ENCODE assay signal across 23 cellular contexts in the genomic region with DNA sequence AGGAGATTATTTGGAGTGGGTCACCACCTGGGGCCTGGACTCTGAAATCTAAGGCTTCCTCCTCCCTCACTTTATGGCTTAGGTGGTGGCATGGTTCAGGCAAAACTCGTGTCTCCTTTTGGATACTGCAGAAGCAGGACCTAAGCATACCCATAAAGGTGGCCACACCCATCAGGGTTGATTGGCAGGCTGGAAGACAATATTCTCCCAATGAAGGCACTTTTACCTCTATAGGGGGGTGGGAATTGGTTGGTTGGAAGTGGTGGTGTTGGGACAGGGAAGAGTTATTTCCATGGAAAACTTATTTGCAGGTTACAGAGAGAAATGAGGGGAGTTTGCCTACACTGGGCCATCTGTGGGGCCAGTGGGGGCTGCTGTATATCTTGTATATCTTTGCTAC. TPM values are rescaled to one million over a fixed set of nuclear protein-coding genes. Genes with fewer than 3 reads are reported as not detected.
DNase-seq lines count a peak whose midpoint lies in the region; ATAC-seq, FAIRE-seq and TF ChIP-seq lines count a peak whose summit lies in the region.
"Had no signal": no experiment of that assay in that cellular context is flagged by ENCODE, and none has a peak within 500 bp of the region (broad histone marks: within the 10 kb centered on the region; RNA-seq: fewer than 3 reads in every experiment).

No MANE protein-coding gene starts in this region.

- H4K20me1 ChIP-seq in GM12878 (ENCODE audit: control insufficient read depth, insufficient read depth) = no peaks in the 10 kb centered on the region

- CTCF ChIA-PET in activated CD4-positive, alpha-beta T cell treated with anti-CD3 and anti-CD28 coated beads, Interleukin-2, amount 10 ng/mL, durations not matched to agents 7 days and 5 days (lab: Charles Lee) = no interaction called here
- CTCF ChIA-PET in activated CD4-positive, alpha-beta T cell treated with anti-CD3 and anti-CD28 coated beads for 36 hours (lab: Charles Lee) = interaction anchor here (0.7 kb wide), 1 partner anchor 33 kb away, joined by 3 read pairs; no protein-coding TSS in a partner anchor
- CTCF ChIA-PET in GM12878 (lab: Yijun Ruan, JAX) = no interaction called here

- no peaks in the 10 kb centered on the region for H3K27me3 Mint-ChIP-seq in activated CD4-positive, alpha-beta T cell treated with anti-CD3 and anti-CD28 coated beads, Interleukin-2, amount 10 ng/mL, durations not matched to agents 7 days and 5 days
- no peaks in the 10 kb centered on the region for H3K27me3 Mint-ChIP-seq in activated CD4-positive, alpha-beta T cell treated with anti-CD3 and anti-CD28 coated beads for 36 hours
- H3K27me3 Mint-ChIP-seq in nephron progenitor cell (ENCODE audit: low read depth, poor library complexity) = no peaks in the 10 kb centered on the region

- BruUV-seq in GM12878 (replicated peaks; lab: Mats Ljungman, UMichigan) = no TSS peak

- no peaks in the 10 kb centered on the region for H3K9me3 Mint-ChIP-seq in activated CD4-positive, alpha-beta T cell treated with anti-CD3 and anti-CD28 coated beads, Interleukin-2, amount 10 ng/mL, durations not matched to agents 7 days and 5 days
- H3K9me3 Mint-ChIP-seq in activated CD4-positive, alpha-beta T cell treated with anti-CD3 and anti-CD28 coated beads for 36 hours (ENCODE audit: low read depth) = no peaks in the 10 kb centered on the region
- peaks cover 77% of the 10 kb centered on the region for H3K9me3 Mint-ChIP-seq in nephron progenitor cell
- H3K9me3 Mint-ChIP-seq: CD8-positive, alpha-beta T cell had no signal

- SMC1A ChIA-PET in GM12878 (lab: Charles Lee; ENCODE audit: uncharacterized antibody, unreplicated experiment) = no interaction called here

- intact Hi-C loops in activated CD4-positive, alpha-beta T cell treated with anti-CD3 and anti-CD28 coated beads for 36 hours (cut with DNase I, micrococcal nuclease) = no loop called here
- intact Hi-C loops in GM12878 (cut with micrococcal nuclease; ENCODE audit: unreplicated experiment) = no loop called here

- in situ Hi-C loops in GM12878 (cut with MboI) = no loop called here

- no peak for TF ChIP-seq RAD21 in GM12878 (IDR thresholded peaks at IDR 0.05; ENCODE audit: insufficient read depth, low read depth, low read length)

- H3K36me3 ChIP-seq in GM12878 (ENCODE audit: control insufficient read depth in 2 of 2, insufficient read depth in 2 of 2, low read length in 1 of 2) = peaks cover 0 to 16% of the 10 kb centered on the region in 2 experiments; a peak in 3 of 4 replicates

- H3K9me3 ChIP-seq in GM12878 (replicated peaks; ENCODE audit: control insufficient read depth, insufficient read depth, low read length) = peaks cover 2% of the 10 kb centered on the region; the same call in 1 of the 3 replicates

- TF ChIP-seq CTCF in GM12878 (IDR thresholded peaks at IDR 0.05 in 2 of 3, conservative IDR thresholded peaks at IDR 0.05 in 1 of 3; ENCODE audit: control insufficient read depth in 2 of 3, extremely low read depth in 1 of 3, insufficient read depth in 1 of 3, low read depth in 3 of 3, low read length in 3 of 3) (no peak), nephron progenitor cell (IDR thresholded peaks at IDR 0.05) (no peak)

- RAD21 ChIA-PET in GM12878 (lab: Charles Lee; ENCODE audit: unreplicated experiment) = no interaction called here

- H3K36me3 Mint-ChIP-seq in activated CD4-positive, alpha-beta T cell treated with anti-CD3 and anti-CD28 coated beads, Interleukin-2, amount 10 ng/mL, durations not matched to agents 7 days and 5 days (ENCODE audit: low read depth) = peaks cover 55% of the 10 kb centered on the region
- peaks cover 43% of the 10 kb centered on the region for H3K36me3 Mint-ChIP-seq in activated CD4-positive, alpha-beta T cell treated with anti-CD3 and anti-CD28 coated beads for 36 hours (ENCODE audit: low read depth)
- peaks cover 96% of the 10 kb centered on the region for H3K36me3 Mint-ChIP-seq in nephron progenitor cell (ENCODE audit: low read depth)

- H3K4me1 Mint-ChIP-seq in activated CD4-positive, alpha-beta T cell treated with anti-CD3 and anti-CD28 coated beads, Interleukin-2, amount 10 ng/mL, durations not matched to agents 7 days and 5 days = no peaks in the 10 kb centered on the region
- H3K4me1 Mint-ChIP-seq in activated CD4-positive, alpha-beta T cell treated with anti-CD3 and anti-CD28 coated beads for 36 hours = peaks cover 12% of the 10 kb centered on the region
- no peaks in the 10 kb centered on the region for H3K4me1 Mint-ChIP-seq in nephron progenitor cell

- H3K9ac ChIP-seq in GM12878 (ENCODE audit: control insufficient read depth, insufficient read depth, low read length) = no peak overlapping the region
- H3K9ac ChIP-seq: BLaER1 had no signal

- peaks cover 7% of the 10 kb centered on the region for H3K79me2 ChIP-seq in GM12878 (ENCODE audit: control insufficient read depth, insufficient read depth, low read length)

- H3K27ac Mint-ChIP-seq in activated CD4-positive, alpha-beta T cell treated with anti-CD3 and anti-CD28 coated beads, Interleukin-2, amount 10 ng/mL, durations not matched to agents 7 days and 5 days = peak overlapping the region; percentile 9
- no peak overlapping the region for H3K27ac Mint-ChIP-seq in activated CD4-positive, alpha-beta T cell treated with anti-CD3 and anti-CD28 coated beads for 36 hours
- peak overlapping the region; percentile 19 for H3K27ac Mint-ChIP-seq in nephron progenitor cell
- H3K27ac Mint-ChIP-seq: CD8-positive, alpha-beta T cell; GM23338 had no signal

- no peak for TF ChIP-seq EP300 in GM12878 (IDR thresholded peaks at IDR 0.05; ENCODE audit: borderline replicate concordance in 1 of 2, control insufficient read depth in 1 of 2, low read depth in 2 of 2, low read length in 2 of 2)

- WGBS in GM12878 (ENCODE audit: insufficient coverage, insufficient replicate concordance, low lambda C conversion rate, missing lambda C conversion rate) = no CpG with 5 or more reads among the region's 1 CpG

- no peak overlapping the region for H2AFZ ChIP-seq in GM12878 (ENCODE audit: control insufficient read depth, low read depth, low read length)
- H2AFZ ChIP-seq: GM23338 had no signal

- no peak for TF ChIP-seq POLR2A in GM12878 (IDR thresholded peaks at IDR 0.05; ENCODE audit: low read depth, low read length)

- no peaks in the 10 kb centered on the region for H3K4me1 ChIP-seq in GM12878 (ENCODE audit: control insufficient read depth, insufficient read depth, low read length)
- H3K4me1 ChIP-seq: BLaER1 had no signal

- no peak overlapping the region for H3K4me3 Mint-ChIP-seq in activated CD4-positive, alpha-beta T cell treated with anti-CD3 and anti-CD28 coated beads, Interleukin-2, amount 10 ng/mL, durations not matched to agents 7 days and 5 days
- no peak overlapping the region for H3K4me3 Mint-ChIP-seq in activated CD4-positive, alpha-beta T cell treated with anti-CD3 and anti-CD28 coated beads for 36 hours
- no peak overlapping the region for H3K4me3 Mint-ChIP-seq in nephron progenitor cell
- H3K4me3 Mint-ChIP-seq: CD8-positive, alpha-beta T cell; GM23338 had no signal

- POLR2A ChIA-PET in activated CD4-positive, alpha-beta T cell treated with anti-CD3 and anti-CD28 coated beads, Interleukin-2, amount 10 ng/mL, durations not matched to agents 7 days and 5 days (lab: Charles Lee) = no interaction called here
- POLR2A ChIA-PET in activated CD4-positive, alpha-beta T cell treated with anti-CD3 and anti-CD28 coated beads for 36 hours (lab: Charles Lee) = no interaction called here
- POLR2A ChIA-PET in GM12878 (lab: Charles Lee) = no interaction called here

- DNase-seq in activated CD4-positive, alpha-beta T cell treated with anti-CD3 and anti-CD28 coated beads, Interleukin-2, amount 10 ng/mL, durations not matched to agents 7 days and 5 days = no peak
- DNase-seq in activated CD4-positive, alpha-beta T cell treated with anti-CD3 and anti-CD28 coated beads for 36 hours = no peak
- DNase-seq in GM12878 (ENCODE audit: low read depth, low spot score) (no peak), nephron progenitor cell (no peak), kidney glomerular epithelial cell (lab: John Stamatoyannopoulos, UW) (no peak), SHP77 (lab: John Stamatoyannopoulos, UW) (no peak), foreskin melanocyte (no peak)
- no peak for DNase-seq in stimulated activated CD4-positive, alpha-beta T cell treated with anti-CD3 and anti-CD28 coated beads, Interleukin-2, amount 100 ng/mL, for 24 hours
- DNase-seq: 8988T; Calu3; CD8-positive, alpha-beta T cell; DMS53; DND-41; EL; HCEC 1CT had no signal

- no peak overlapping the region for H3K4me2 ChIP-seq in GM12878 (ENCODE audit: control insufficient read depth, insufficient read depth)
- H3K4me2 ChIP-seq: BLaER1, GM23338 had no signal

- no peak for ATAC-seq in activated CD4-positive, alpha-beta T cell treated with anti-CD3 and anti-CD28 coated beads for 36 hours
- no peak for ATAC-seq in GM12878
- ATAC-seq: CD8-positive, alpha-beta T cell; GM23338; HepG2 had no signal

- H3K27ac ChIP-seq in GM12878 (ENCODE audit: control insufficient read depth, insufficient read depth) = no peak overlapping the region
- H3K27ac ChIP-seq: BLaER1 had no signal

- no peak for FAIRE-seq in GM12878 (lab: Jason Lieb, UNC)
- FAIRE-seq: GM12891, H54, HepG2 had no signal

- H3K4me3 ChIP-seq in GM12878 = no peak overlapping the region
- H3K4me3 ChIP-seq: BLaER1, GM23338 had no signal

- H3K27me3 ChIP-seq in GM12878 (replicated peaks in 1 of 2; ENCODE audit: control insufficient read depth in 2 of 2, insufficient read depth in 2 of 2, low read length in 1 of 2) = no peaks in the 10 kb centered on the region
- H3K27me3 ChIP-seq: BLaER1 had no signal

RNA-seq across cellular contexts. Expression of gene CNOT6, which starts 39.7 kb away (rescaled TPM):
- total RNA-seq in activated CD4-positive, alpha-beta T cell treated with anti-CD3 and anti-CD28 coated beads, Interleukin-2, amount 10 ng/mL, durations not matched to agents 7 days and 5 days = 10 to 100 TPM; 38.3 to 44.8 TPM
- total RNA-seq in activated CD4-positive, alpha-beta T cell treated with anti-CD3 and anti-CD28 coated beads for 36 hours = 10 to 100 TPM; 34.4 to 43.2 TPM
- 17.2 and 18.2 TPM in 2 replicates for total RNA-seq in GM12878 (2013; cell fraction: nucleolus; rRNA removed)
- total RNA-seq in GM12878 (2014; rRNA removed) (9.4 TPM in 2 replicates), GM12878 (2014; rRNA removed; fragmentation: Illumina TruSeq; extraction: Trizol) (9.4 and 9.8 TPM in 2 replicates), GM12878 (2021) (20.9 and 23.4 TPM in 2 replicates)
- polyA plus RNA-seq in GM12878 (2011; ENCODE audit: low read depth) = 5.4 TPM
- polyA plus RNA-seq in GM12878 (2011; rRNA removed) (22.1 and 27.4 TPM in 2 replicates), GM12878 (2014; fragmentation: Illumina TruSeq; extraction: Trizol) (18.4 and 22.1 TPM in 2 replicates), GM12878 (2014; fragmentation: Nextera tagmentation; extraction: Ambion mirVana) (1 to 10 TPM; 3.8 to 5.6 TPM), GM12878 (2014; rRNA removed) (10.9 and 15.1 TPM in 2 replicates), GM12878 (2016; fragmentation: Nextera tagmentation; extraction: Ambion mirVana) (10 to 100 TPM; 13.3 to 14.0 TPM)
- 9.3 and 10.6 TPM in 2 replicates for polyA plus RNA-seq in GM12878 (2011; cell fraction: cytosol; rRNA removed)
- polyA plus RNA-seq in GM12878 (2011; cell fraction: nucleus; rRNA removed) = 6.6 and 8.4 TPM in 2 replicates
- polyA plus RNA-seq in GM12878 (2012) = 8.8 and 11.6 TPM in 2 replicates
- 16.6 and 24.1 TPM in 2 replicates for polyA minus RNA-seq in GM12878 (2011; rRNA and poly(A)+ RNA removed)
- polyA minus RNA-seq in GM12878 (2011; cell fraction: cytosol; rRNA and poly(A)+ RNA removed) = 9.9 and 10.7 TPM in 2 replicates
- polyA minus RNA-seq in GM12878 (2011; cell fraction: nucleus; rRNA and poly(A)+ RNA removed) = 3.1 and 6.5 TPM in 2 replicates

RNA-seq across cellular contexts. Expression of gene SCGB3A1, which starts 57.5 kb away (rescaled TPM):
- total RNA-seq in activated CD4-positive, alpha-beta T cell treated with anti-CD3 and anti-CD28 coated beads, Interleukin-2, amount 10 ng/mL, durations not matched to agents 7 days and 5 days = not detected
- not detected for total RNA-seq in activated CD4-positive, alpha-beta T cell treated with anti-CD3 and anti-CD28 coated beads for 36 hours
- total RNA-seq in GM12878 (2013; cell fraction: nucleolus; rRNA removed) = not detected in 2 replicates
- not detected in 2 replicates for total RNA-seq in GM12878 (2014; rRNA removed)
- not detected in 2 replicates for total RNA-seq in GM12878 (2014; rRNA removed; fragmentation: Illumina TruSeq; extraction: Trizol)
- total RNA-seq in GM12878 (2021) = 0.46 TPM in 1 of 2 replicates, not detected in the other
- not detected for polyA plus RNA-seq in GM12878 (2011; ENCODE audit: low read depth)
- not detected in 2 replicates for polyA plus RNA-seq in GM12878 (2011; rRNA removed)
- not detected in 2 replicates for polyA plus RNA-seq in GM12878 (2011; cell fraction: cytosol; rRNA removed)
- not detected in 2 replicates for polyA plus RNA-seq in GM12878 (2011; cell fraction: nucleus; rRNA removed)
- polyA plus RNA-seq in GM12878 (2012) = not detected in 2 replicates
- polyA plus RNA-seq in GM12878 (2014; fragmentation: Illumina TruSeq; extraction: Trizol) = not detected in 2 replicates
- not detected for polyA plus RNA-seq in GM12878 (2014; fragmentation: Nextera tagmentation; extraction: Ambion mirVana)
- polyA plus RNA-seq in GM12878 (2014; rRNA removed) = not detected in 2 replicates
- not detected for polyA plus RNA-seq in GM12878 (2016; fragmentation: Nextera tagmentation; extraction: Ambion mirVana)
- polyA minus RNA-seq in GM12878 (2011; rRNA and poly(A)+ RNA removed) = not detected in 2 replicates
- polyA minus RNA-seq in GM12878 (2011; cell fraction: cytosol; rRNA and poly(A)+ RNA removed) = not detected in 2 replicates
- polyA minus RNA-seq in GM12878 (2011; cell fraction: nucleus; rRNA and poly(A)+ RNA removed) = not detected in 2 replicates
- total RNA-seq: A673; Calu3; CD8-positive, alpha-beta T cell; G401; GM23338; HepG2 had no signal
- polyA plus RNA-seq: AG04450, GM23338, HepG2 had no signal
